Comparison of ENCODE assay signal across 23 cellular contexts in the genomic region with DNA sequence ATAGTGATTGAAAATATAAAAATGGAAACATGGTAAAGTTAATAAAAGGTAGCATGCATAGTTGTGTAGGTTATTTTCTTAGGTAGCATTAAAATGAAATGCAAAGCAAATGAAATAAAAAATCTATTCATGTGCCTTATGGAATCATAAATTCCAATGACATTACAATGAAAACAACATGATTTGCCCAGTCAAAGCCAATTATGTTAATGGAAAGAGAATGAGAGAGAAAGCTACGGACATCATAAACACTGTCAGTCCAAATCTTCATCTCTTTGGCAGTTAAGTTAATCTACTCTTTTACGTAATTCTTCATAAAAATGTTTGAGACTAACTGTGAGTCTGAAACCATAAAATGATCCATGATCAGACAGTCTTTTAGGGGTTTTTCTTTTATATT.
"Had no signal": no experiment of that assay in that cellular context is flagged by ENCODE, and none has a peak within 500 bp of the region (broad histone marks: within the 10 kb centered on the region; RNA-seq: fewer than 3 reads in every experiment).

No MANE protein-coding gene starts in this region.

- FAIRE-seq: HepG2, RCC 7860 had no signal

- H3K27ac ChIP-seq: SJSA1, SK-N-MC had no signal

- H3K27me3 ChIP-seq: MG63, SJSA1 had no signal

- ATAC-seq: HepG2 had no signal

- H3K4me3 ChIP-seq: MG63, SJSA1, SK-N-MC had no signal

- H3K9me3 ChIP-seq: MG63, SJSA1 had no signal

- H3K4me1 ChIP-seq: SJSA1 had no signal

- H3K36me3 ChIP-seq: MG63, SJSA1 had no signal

- DNase-seq: IMR-90, Karpas-422, KG1, MG63, NCI-H1092, NCI-H1105 treated with DMSO at 0.1 percent for 48 hours, NCI-H1417 treated with DMSO at 0.1 percent for 48 hours, NCI-H146, NCI-H1694 treated with DMSO at 0.1 percent for 48 hours, NCI-H2029, NCI-H2081 treated with DMSO at 0.1 percent for 48 hours, NCI-H2171, NCI-H226, NCI-H446, NCI-H510A, NCI-H524 treated with DMSO at 0.1 percent for 48 hours, Right ventricle myocardium superior, RPMI8226, SIG-M5 had no signal
